1 cellular context compared by ENCODE assay signal in genomic region chr2:144449028-144449406, GRCh38.
TF ChIP-seq lines count a peak whose summit lies in the region.

No MANE protein-coding gene starts in this region.

TF ChIP-seq in H1, 55 proteins besides CTCF, POLR2A, EP300 and RAD21 (continued from another document):
- 0 out of 2 replicates have a peak, but pooled peaks have one; percentile 22 for TF ChIP-seq CREB1 (IDR thresholded peaks at IDR 0.05)
- peak; percentile 19; the same call in 1 of the 2 replicates for TF ChIP-seq TBP (IDR thresholded peaks at IDR 0.05; ENCODE audit: low read depth, low read length)
- no peak for TF ChIP-seq PHF8 (conservative IDR thresholded peaks at IDR 0.05; ENCODE audit: low read depth, low read length)
- TF ChIP-seq KDM5A (IDR thresholded peaks at IDR 0.05; ENCODE audit: low read length), result no peak
- no peak for TF ChIP-seq BCL11A (IDR thresholded peaks at IDR 0.05; ENCODE audit: low read depth in 2 of 2, low read length in 2 of 2)
- TF ChIP-seq BRCA1 (IDR thresholded peaks at IDR 0.05; ENCODE audit: low read depth, low read length), result no peak
- no peak for TF ChIP-seq CBX5 (IDR thresholded peaks at IDR 0.05; ENCODE audit: low read depth, low read length)
- no peak for TF ChIP-seq CHD2 (IDR thresholded peaks at IDR 0.05; ENCODE audit: low read length)
- no peak for TF ChIP-seq CBX8 (IDR thresholded peaks at IDR 0.05; ENCODE audit: borderline replicate concordance, low read depth, low read length)
- TF ChIP-seq CHD7 (IDR thresholded peaks at IDR 0.05; ENCODE audit: insufficient replicate concordance, low read length), result no peak
- no peak for TF ChIP-seq RNF2 (IDR thresholded peaks at IDR 0.05; ENCODE audit: borderline replicate concordance, low read depth, low read length, missing control alignments, poor library complexity, severe bottlenecking)
- TF ChIP-seq TCF12 (IDR thresholded peaks at IDR 0.05; ENCODE audit: low read depth, low read length), result no peak
- TF ChIP-seq SIRT6 (IDR thresholded peaks at IDR 0.05; ENCODE audit: low read length), result no peak
- TF ChIP-seq TAF7 (optimal IDR thresholded peaks at IDR 0.05; ENCODE audit: borderline replicate concordance, low read depth, low read length), result no peak
- TF ChIP-seq ATF2 (IDR thresholded peaks at IDR 0.05; ENCODE audit: low read length), result no peak
